In genomic region chr13:49247722-49248432, GRCh38 we compare ENCODE assay signal across 8 cellular contexts.
A peak's percentile ranks its signal among the peaks of the same experiment; 100 is the strongest.
DNase-seq lines count a peak whose midpoint lies in the region; ATAC-seq lines count a peak whose summit lies in the region.

CDADC1 (plus strand) TSS chr13:49247925; CDS start chr13:49248038, 113 bp downstream.

- DNase-seq in NCI-H345 (lab: John Stamatoyannopoulos, UW) (peak; percentile 52), NCI-H345 treated with DMSO at 0.1 percent for 48 hours (lab: John Stamatoyannopoulos, UW; ENCODE audit: unreplicated experiment) (no peak), NCI-H2107 treated with DMSO at 0.1 percent for 48 hours (lab: John Stamatoyannopoulos, UW; ENCODE audit: unreplicated experiment) (peak; percentile 58), UCSD-AML1 (lab: John Stamatoyannopoulos, UW; ENCODE audit: unreplicated experiment) (peak; percentile 95), brain pericyte (ENCODE audit: low read depth, low spot score) (peak; percentile 89), skeletal muscle cell (ENCODE audit: low read depth) (peak; percentile 81)

- H3K4me3 ChIP-seq in iPS-11a (ENCODE audit: low read depth, low read length) (peak within 1 kb of the TSS; percentile 94), skeletal muscle cell (ENCODE audit: low read depth, low read length) (peak within 1 kb of the TSS; percentile 94)

- peak; percentile 96 for ATAC-seq in HG03045 (IDR thresholded peaks at IDR 0.05; ENCODE audit: unreplicated experiment)
